22 cellular contexts compared by ENCODE assay signal in the genomic region with DNA sequence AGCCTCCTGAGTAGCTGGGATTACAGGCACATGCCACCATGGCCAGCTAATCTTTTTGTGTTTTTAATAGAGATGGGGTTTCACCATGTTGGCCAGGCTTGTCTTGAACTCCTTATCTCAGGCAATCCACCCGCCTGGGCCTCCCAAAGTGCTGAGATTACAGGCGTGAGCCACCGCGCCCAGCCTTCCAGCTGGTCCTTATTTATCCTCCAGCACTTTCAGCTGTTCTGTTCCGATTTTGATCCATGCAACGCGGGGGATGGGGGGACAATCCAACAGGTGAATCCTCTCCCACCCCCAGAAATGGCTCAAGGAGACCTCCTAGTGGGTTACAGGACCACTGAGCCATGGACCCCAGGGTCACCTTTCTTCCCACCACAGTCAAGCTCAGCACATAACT. TPM values are rescaled to one million over a fixed set of nuclear protein-coding genes. Genes with fewer than 3 reads are reported as not detected.
DNase-seq lines count a peak whose midpoint lies in the region; ATAC-seq and TF ChIP-seq lines count a peak whose summit lies in the region.
"Had no signal": no experiment of that assay in that cellular context is flagged by ENCODE, and none has a peak within 500 bp of the region (broad histone marks: within the 10 kb centered on the region; RNA-seq: fewer than 3 reads in every experiment).

No MANE protein-coding gene starts in this region.

- CTCF ChIA-PET in HEK293 (lab: Yijun Ruan, JAX) = interaction anchor here (1.0 kb wide), 1 partner anchor 15 kb away, joined by 5 read pairs; a partner anchor contains a TSS

- H3K9me3 Mint-ChIP-seq in GM23338 (no peaks in the 10 kb centered on the region; the same call in 2 of the 3 replicates), neural progenitor cell (no peaks in the 10 kb centered on the region), CD14-positive monocyte (peaks cover 4 to 7% (median 6%) of the 10 kb centered on the region in 7 donors)
- H3K9me3 Mint-ChIP-seq: CD4-positive, CD25-positive, alpha-beta regulatory T cell; CD8-positive, alpha-beta memory T cell had no signal

- H3K27me3 ChIP-seq in GM23338 (ENCODE audit: insufficient read depth) (no peaks in the 10 kb centered on the region), WERI-Rb-1 (ENCODE audit: insufficient read depth, low read depth, severe bottlenecking) (no peaks in the 10 kb centered on the region), neural progenitor cell (no peaks in the 10 kb centered on the region)
- H3K27me3 ChIP-seq: BLaER1 treated with 17β-estradiol and CSF1 and Interleukin-3, amounts not matched to agents 10 nM and 100 nM had no signal

- H3K36me3 Mint-ChIP-seq in GM23338 (ENCODE audit: low read depth) (no peaks in the 10 kb centered on the region; the same call in 2 of the 3 replicates), neural progenitor cell (no peaks in the 10 kb centered on the region), CD14-positive monocyte (no peaks in the 10 kb centered on the region)
- H3K36me3 Mint-ChIP-seq: CD4-positive, CD25-positive, alpha-beta regulatory T cell; CD8-positive, alpha-beta memory T cell had no signal

- DNase-seq in GM23338 (ENCODE audit: low spot score) (no peak), WERI-Rb-1 (peak; percentile 30), neural progenitor cell (ENCODE audit: low spot score) (no peak), CD14-positive monocyte (ENCODE audit: low spot score) (no peak), HCEC 1CT (no peak), globus pallidus (ENCODE audit: low spot score) (no peak), GM19240 (ENCODE audit: insufficient read length, low spot score) (no peak)
- DNase-seq: CD4-positive, CD25-positive, alpha-beta regulatory T cell; CD8-positive, alpha-beta memory T cell; COR-L47; DMS 273 treated with DMSO at 0.1 percent for 48 hours; DMS53; DND-41; EL; GOT3 had no signal

- POLR2A ChIA-PET in HEK293 (lab: Yijun Ruan, JAX) = interaction anchor here (2.2 kb wide), 1 partner anchor 15 kb away, joined by 6 read pairs; a partner anchor contains a TSS

- H3K4me3 Mint-ChIP-seq in GM23338 (no peak overlapping the region), neural progenitor cell (no peak overlapping the region), CD14-positive monocyte (no peak overlapping the region)
- H3K4me3 Mint-ChIP-seq: B cell; CD4-positive, CD25-positive, alpha-beta regulatory T cell; CD8-positive, alpha-beta memory T cell had no signal

- ATAC-seq in GM23338 = no peak
- ATAC-seq: GM12878, HCT116 had no signal

- no peak overlapping the region for H3K9ac ChIP-seq in neural progenitor cell
- H3K9ac ChIP-seq: BLaER1 treated with 17β-estradiol and CSF1 and Interleukin-3, amounts not matched to agents 10 nM and 100 nM; KMS-11 had no signal

- intact Hi-C loops in CD14-positive monocyte (cut with micrococcal nuclease) = no loop called here

- H3K27me3 Mint-ChIP-seq in GM23338 (ENCODE audit: insufficient read depth, low read depth, poor library complexity) (peaks cover 7% of the 10 kb centered on the region), neural progenitor cell (ENCODE audit: insufficient read depth, low read depth) (peaks cover 7% of the 10 kb centered on the region), CD14-positive monocyte (ENCODE audit: low read depth in 3 of 3) (peaks cover 0 to 9% (median 4%) of the 10 kb centered on the region in 3 donors)
- H3K27me3 Mint-ChIP-seq: B cell had no signal

- H3K4me1 Mint-ChIP-seq in GM23338 (peaks cover 33% of the 10 kb centered on the region), neural progenitor cell (peaks cover 7% of the 10 kb centered on the region), CD14-positive monocyte (peaks cover 2% of the 10 kb centered on the region)
- H3K4me1 Mint-ChIP-seq: B cell; CD4-positive, CD25-positive, alpha-beta regulatory T cell; CD8-positive, alpha-beta memory T cell had no signal

- H4K20me1 ChIP-seq in GM23338 (replicated peaks; ENCODE audit: insufficient read depth) (no peaks in the 10 kb centered on the region), neural progenitor cell (ENCODE audit: low read depth) (no peaks in the 10 kb centered on the region)
- H4K20me1 ChIP-seq: BLaER1 treated with 17β-estradiol and CSF1 and Interleukin-3, amounts not matched to agents 10 nM and 100 nM had no signal

- H2AFZ ChIP-seq in GM23338 = no peak overlapping the region
- H2AFZ ChIP-seq in neural progenitor cell (replicated peaks) = peak overlapping the region; percentile 17

- H3K27ac Mint-ChIP-seq in GM23338 (peak overlapping the region; percentile 74; the same call in 1 of the 2 replicates), neural progenitor cell (no peak overlapping the region), CD14-positive monocyte (peak overlapping the region in 1 of 7 donors; percentile 69)
- H3K27ac Mint-ChIP-seq: B cell; CD4-positive, CD25-positive, alpha-beta regulatory T cell had no signal

- H3K4me3 ChIP-seq in GM23338 (no peak overlapping the region), HEK293 (ENCODE audit: low read depth, low read length) (no peak overlapping the region), WERI-Rb-1 (ENCODE audit: low read depth, low read length) (no peak overlapping the region), neural progenitor cell (no peak overlapping the region)
- H3K4me3 ChIP-seq: BLaER1 treated with 17β-estradiol and CSF1 and Interleukin-3, amounts not matched to agents 10 nM and 100 nM; GM12878 had no signal

- no peaks in the 10 kb centered on the region for H3K9me2 ChIP-seq in GM23338 (ENCODE audit: insufficient read depth)

- H3F3A ChIP-seq in GM23338 (replicated peaks; ENCODE audit: low read depth) (peaks cover 5% of the 10 kb centered on the region; the same call in 1 of the 2 replicates), neural progenitor cell (ENCODE audit: low read depth) (peaks cover 21% of the 10 kb centered on the region)

- peaks cover 22% of the 10 kb centered on the region for H3K4me1 ChIP-seq in GM23338 (ENCODE audit: insufficient read depth)
- H3K4me1 ChIP-seq in HEK293 (ENCODE audit: control insufficient read depth, insufficient read depth, low read length) = no peaks in the 10 kb centered on the region
- H3K4me1 ChIP-seq in neural progenitor cell = peaks cover 29% of the 10 kb centered on the region
- H3K4me1 ChIP-seq: BLaER1 treated with 17β-estradiol and CSF1 and Interleukin-3, amounts not matched to agents 10 nM and 100 nM had no signal

- H3K4me2 ChIP-seq in GM23338 = no peak overlapping the region
- H3K4me2 ChIP-seq in neural progenitor cell = no peak overlapping the region
- H3K4me2 ChIP-seq: BLaER1 treated with 17β-estradiol and CSF1 and Interleukin-3, amounts not matched to agents 10 nM and 100 nM; KMS-11 had no signal

- TF ChIP-seq CTCF in GM23338 (conservative IDR thresholded peaks at IDR 0.05; ENCODE audit: low read depth in 2 of 2) (no peak), HEK293 (tag by site-specific recombination; IDR thresholded peaks at IDR 0.05) (no peak), WERI-Rb-1 (IDR thresholded peaks at IDR 0.05; ENCODE audit: low read depth, low read length) (no peak), neural progenitor cell (IDR thresholded peaks at IDR 0.05) (no peak), CD14-positive monocyte (IDR thresholded peaks at IDR 0.05) (no peak)

- no peaks in the 10 kb centered on the region for H3K9me3 ChIP-seq in HEK293 (ENCODE audit: control insufficient read depth, insufficient read depth, low read depth, low read length)
- H3K9me3 ChIP-seq in WERI-Rb-1 (ENCODE audit: severe bottlenecking) = no peaks in the 10 kb centered on the region
- H3K9me3 ChIP-seq in neural progenitor cell (ENCODE audit: low read depth) = no peaks in the 10 kb centered on the region

- H3K27ac ChIP-seq in GM23338 (ENCODE audit: low read depth) (peak overlapping the region; percentile 6; the same call in 1 of the 2 replicates), HEK293 (ENCODE audit: extremely low read depth, low read depth, low read length) (no peak overlapping the region), WERI-Rb-1 (no peak overlapping the region), neural progenitor cell (no peak overlapping the region)
- H3K27ac ChIP-seq: BLaER1 treated with 17β-estradiol and CSF1 and Interleukin-3, amounts not matched to agents 10 nM and 100 nM; HL-60; KMS-11 had no signal

- no peaks in the 10 kb centered on the region for H3K36me3 ChIP-seq in GM23338 (ENCODE audit: insufficient read depth)
- H3K36me3 ChIP-seq in HEK293 (ENCODE audit: control insufficient read depth in 2 of 2, insufficient read depth in 1 of 2, low read length in 2 of 2) = no peaks in the 10 kb centered on the region
- H3K36me3 ChIP-seq in WERI-Rb-1 = no peaks in the 10 kb centered on the region
- no peaks in the 10 kb centered on the region for H3K36me3 ChIP-seq in neural progenitor cell
- H3K36me3 ChIP-seq: BLaER1 treated with 17β-estradiol and CSF1 and Interleukin-3, amounts not matched to agents 10 nM and 100 nM had no signal

- H3K79me2 ChIP-seq in GM23338 (replicated peaks; ENCODE audit: insufficient read depth) (peaks cover 16% of the 10 kb centered on the region; the same call in 1 of the 2 replicates), neural progenitor cell (ENCODE audit: low read depth) (no peaks in the 10 kb centered on the region)

TF ChIP-seq in GM23338, 12 proteins besides CTCF, POLR2A, EP300 and RAD21 (continues in another document):
- TF ChIP-seq ZNF331 (CRISPR knock-in tag; IDR thresholded peaks at IDR 0.05; ENCODE audit: low read depth) = no peak
- no peak for TF ChIP-seq CREB1 (CRISPR knock-in tag; IDR thresholded peaks at IDR 0.05; ENCODE audit: low read depth)
- TF ChIP-seq STAT1 (IDR thresholded peaks at IDR 0.05; ENCODE audit: unreplicated experiment) = no peak
- TF ChIP-seq EZH2phosphoT487 (IDR thresholded peaks at IDR 0.05; ENCODE audit: unreplicated experiment) = no peak

TF ChIP-seq in HEK293, 187 proteins besides CTCF, POLR2A, EP300 and RAD21:
- 0 out of 2 replicates have a peak, but pooled peaks have one; percentile 22 for TF ChIP-seq SCRT2 (tag by site-specific recombination; IDR thresholded peaks at IDR 0.05)
- no peak for TF ChIP-seq ZBTB20 (tag by site-specific recombination; IDR thresholded peaks at IDR 0.05)
TF ChIP-seq in HEK293: peak in this region for 1.

RNA-seq across cellular contexts. Expression of a gene that starts 14.7 kb away (rescaled TPM):
- 51.4 and 53.5 TPM in 2 replicates for total RNA-seq in GM23338 (2014; rRNA removed; shearing (Covaris generic))
- polyA plus RNA-seq in GM23338 (2016; fragmentation: Nextera tagmentation; extraction: Ambion mirVana) (72.5 and 79.5 TPM in 2 replicates), CD14-positive monocyte (10 to 100 TPM; 15.0 to 20.0 TPM)
- 61.7 and 78.9 TPM in 2 replicates for total RNA-seq in neural progenitor cell (ENCODE audit: low replicate concordance)

RNA-seq across cellular contexts. Expression of a gene that starts 55.0 kb away (rescaled TPM):
- 19.3 and 22.1 TPM in 2 replicates for total RNA-seq in GM23338 (2014; rRNA removed; shearing (Covaris generic))
- polyA plus RNA-seq in GM23338 (2016; fragmentation: Nextera tagmentation; extraction: Ambion mirVana) (184 and 187 TPM in 2 replicates), CD14-positive monocyte (10 to 100 TPM; 43.4 to 68.6 TPM)
- total RNA-seq in neural progenitor cell (ENCODE audit: low replicate concordance) = 30.1 and 72.4 TPM in 2 replicates

RNA-seq across cellular contexts. Expression of a gene that starts 59.4 kb away (rescaled TPM):
- 0.35 and 0.97 TPM in 2 replicates for total RNA-seq in GM23338 (2014; rRNA removed; shearing (Covaris generic))
- polyA plus RNA-seq in GM23338 (2016; fragmentation: Nextera tagmentation; extraction: Ambion mirVana) (2.8 and 2.9 TPM in 2 replicates), CD14-positive monocyte (under 1 TPM in 1 of 2 donors, not detected in 1; 0.47 TPM)
- 2.5 and 10.0 TPM in 2 replicates for total RNA-seq in neural progenitor cell (ENCODE audit: low replicate concordance)
- total RNA-seq: CD4-positive, CD25-positive, alpha-beta regulatory T cell had no signal
